Comparison of ENCODE assay signal across 11 cellular contexts in the genomic region with DNA sequence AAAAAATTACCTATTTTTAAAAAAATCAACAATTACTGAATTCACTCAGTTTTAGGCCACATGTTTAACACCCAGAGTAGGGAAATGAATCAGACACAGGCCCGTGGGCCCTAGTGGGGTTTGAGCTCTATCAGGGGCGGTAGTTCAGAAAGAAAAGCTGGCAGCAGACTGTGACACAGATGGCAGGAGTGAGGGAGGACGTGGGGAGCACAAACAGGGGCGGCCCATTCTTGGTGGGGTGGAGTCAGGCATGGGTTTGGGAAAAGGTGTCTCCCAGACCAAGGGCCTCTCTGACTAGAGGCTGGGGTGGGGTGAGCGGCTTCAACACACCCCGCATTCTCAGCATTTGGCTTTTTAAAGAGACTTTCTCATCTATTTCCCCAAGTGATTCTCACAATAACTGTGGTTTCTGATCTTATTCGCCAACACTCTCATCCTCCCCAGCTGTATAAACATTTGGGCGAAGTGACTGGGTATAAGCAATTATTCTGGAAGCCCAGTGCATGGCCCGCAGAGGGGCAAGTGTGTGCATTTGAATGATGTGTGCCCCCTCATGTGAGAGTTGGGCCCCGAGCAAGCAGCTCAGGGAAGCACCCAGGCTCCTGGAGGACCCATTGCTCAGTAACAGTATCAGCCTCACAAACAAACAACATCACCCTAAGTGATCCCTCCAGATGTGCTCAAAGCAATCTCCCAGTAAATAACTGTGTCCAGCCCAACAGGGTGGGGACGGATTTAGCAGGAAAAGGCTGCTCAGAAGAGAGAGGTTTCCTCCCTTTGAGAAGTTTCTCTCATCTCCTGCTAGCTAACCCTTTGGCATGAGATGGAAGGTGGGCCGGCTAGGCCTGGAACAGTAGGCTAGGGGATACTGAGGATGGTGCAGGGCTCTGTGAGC.
DNase-seq lines count a peak whose midpoint lies in the region; ATAC-seq and TF ChIP-seq lines count a peak whose summit lies in the region.
"Had no signal": no experiment of that assay in that cellular context is flagged by ENCODE, and none has a peak within 500 bp of the region (broad histone marks: within the 10 kb centered on the region; RNA-seq: fewer than 3 reads in every experiment).

No MANE protein-coding gene starts in this region.

- intact Hi-C loops in left ventricle myocardium inferior (cut with micrococcal nuclease) = no loop called here

- H3K4me3 ChIP-seq in AG04450 (ENCODE audit: low read depth, low read length) = no peak overlapping the region
- no peak overlapping the region for H3K4me3 ChIP-seq in left ventricle myocardium inferior
- H3K4me3 ChIP-seq in MM.1S (ENCODE audit: low read length) = no peak overlapping the region
- H3K4me3 ChIP-seq: left lung had no signal

- H3K9me2 ChIP-seq in MM.1S (replicated peaks; ENCODE audit: insufficient read depth, low read length) = no peaks in the 10 kb centered on the region

- no peak overlapping the region for H2AFZ ChIP-seq in MM.1S (ENCODE audit: low read length)

- H3K4me2 ChIP-seq in MM.1S (ENCODE audit: low read depth, low read length) = no peak overlapping the region

- H3K9ac ChIP-seq in MM.1S (ENCODE audit: low read length) = no peak overlapping the region

- ATAC-seq in GM18520 (IDR thresholded peaks at IDR 0.05; ENCODE audit: unreplicated experiment) (peak; percentile 67), GM18873 (IDR thresholded peaks at IDR 0.05; ENCODE audit: low FRiP score, unreplicated experiment) (no peak), GM19023 (IDR thresholded peaks at IDR 0.05; ENCODE audit: unreplicated experiment) (no peak)
- ATAC-seq: left lung had no signal

- no peak for DNase-seq in AG04450 (ENCODE audit: low read depth, low spot score)
- peak; percentile 80 for DNase-seq in NCI-H2171 treated with DMSO at 0.1 percent for 48 hours (lab: John Stamatoyannopoulos, UW)
- DNase-seq in left ventricle myocardium inferior = peak; percentile 44
- no peak for DNase-seq in ACHN
- no peak for DNase-seq in MM.1S
- DNase-seq: GOT3, left lung, NCI-H748 treated with DMSO at 0.1 percent for 48 hours had no signal

- no peak for TF ChIP-seq CTCF in AG04450 (IDR thresholded peaks at IDR 0.05; ENCODE audit: low read depth, low read length)
- no peak for TF ChIP-seq CTCF in left ventricle myocardium inferior (IDR thresholded peaks at IDR 0.05; ENCODE audit: borderline replicate concordance)
- TF ChIP-seq CTCF in MM.1S (IDR thresholded peaks at IDR 0.05; ENCODE audit: low read length) = no peak

- H3K27ac ChIP-seq in AG04450 (ENCODE audit: low read depth, low read length) = peak overlapping the region; percentile 21
- peak overlapping the region; percentile 61 for H3K27ac ChIP-seq in left ventricle myocardium inferior (replicated peaks)
- H3K27ac ChIP-seq in MM.1S (ENCODE audit: low read length) = no peak overlapping the region
- H3K27ac ChIP-seq: left lung had no signal

- H3K27me3 ChIP-seq in AG04450 (ENCODE audit: control insufficient read depth, insufficient read depth, low read length) (peaks cover 4% of the 10 kb centered on the region), left ventricle myocardium inferior (ENCODE audit: low read depth) (no peaks in the 10 kb centered on the region), MM.1S (replicated peaks; ENCODE audit: insufficient read depth, low read length) (no peaks in the 10 kb centered on the region)
- H3K27me3 ChIP-seq: left lung had no signal

- H3K36me3 ChIP-seq in left ventricle myocardium inferior = no peaks in the 10 kb centered on the region
- H3K36me3 ChIP-seq in MM.1S (replicated peaks; ENCODE audit: insufficient read depth, low read length) = no peaks in the 10 kb centered on the region
- H3K36me3 ChIP-seq: left lung had no signal

- H3F3A ChIP-seq in MM.1S (ENCODE audit: insufficient read depth, low read length) = no peaks in the 10 kb centered on the region

- H4K20me1 ChIP-seq in MM.1S (ENCODE audit: insufficient read depth, low read length) = no peaks in the 10 kb centered on the region

- POLR2A ChIA-PET in AG04450 (lab: Yijun Ruan, JAX) = interaction anchor here (0.5 kb wide), 1 partner anchor 1125 kb away, joined by 3 read pairs; no protein-coding TSS in a partner anchor

- H3K79me2 ChIP-seq in MM.1S (ENCODE audit: low read length) = no peaks in the 10 kb centered on the region

- H3K4me1 ChIP-seq in left ventricle myocardium inferior (peaks cover 27% of the 10 kb centered on the region), MM.1S (ENCODE audit: low read length) (no peaks in the 10 kb centered on the region)
- H3K4me1 ChIP-seq: left lung had no signal

- CTCF ChIA-PET in AG04450 (lab: Charles Lee) = interaction anchor here (1.0 kb wide), 1 partner anchor 27 kb away, joined by 3 read pairs; no protein-coding TSS in a partner anchor

- H3K9me3 ChIP-seq in AG04450 (ENCODE audit: control insufficient read depth, insufficient read depth, low read length) (no peaks in the 10 kb centered on the region), left ventricle myocardium inferior (replicated peaks) (no peaks in the 10 kb centered on the region), MM.1S (replicated peaks; ENCODE audit: insufficient read depth, low read length) (no peaks in the 10 kb centered on the region)
- H3K9me3 ChIP-seq: left lung had no signal

- in situ Hi-C loops in ACHN (cut with HindIII; ENCODE audit: low pct_ligation_motif_present, low pct_unique_long_range_greater_than_20kb, low sequenced_read_pairs) = no loop called here

Comparison
In these comparisons a context has a peak if more than half of its experiments do, and no peak if none do; other contexts are left out.
1. DNase-seq: peak in NCI-H2171 treated with DMSO at 0.1 percent for 48 hours (single experiment) and left ventricle myocardium inferior (single experiment); none in AG04450 (single experiment), ACHN (single experiment) and MM.1S (single experiment).